ENCODE assay signal across 9 cellular contexts in genomic region chr20:37407573-37408002, GRCh38.
A peak's percentile ranks its signal among the peaks of the same experiment; 100 is the strongest.
DNase-seq lines count a peak whose midpoint lies in the region; ATAC-seq, FAIRE-seq and TF ChIP-seq lines count a peak whose summit lies in the region.
"Had no signal": no experiment of that assay in that cellular context is flagged by ENCODE, and none has a peak within 500 bp of the region (broad histone marks: within the 10 kb centered on the region; RNA-seq: fewer than 3 reads in every experiment).

No MANE protein-coding gene starts in this region.

- no peak overlapping the region for H3K4me3 ChIP-seq in GM23338
- H3K4me3 ChIP-seq in OCI-LY3 (ENCODE audit: low read length) = no peak overlapping the region
- H3K4me3 ChIP-seq in neuronal stem cell (ENCODE audit: low read length in 2 of 2) = no peak overlapping the region
- H3K4me3 ChIP-seq: SK-N-MC had no signal

- peak overlapping the region; percentile 2; the same call in 1 of the 3 replicates for H3K4me3 Mint-ChIP-seq in GM23338

- no peak overlapping the region for H3K27ac ChIP-seq in GM23338 (ENCODE audit: low read depth)
- H3K27ac ChIP-seq in OCI-LY3 (ENCODE audit: low read length) = no peak overlapping the region
- H3K27ac ChIP-seq in epithelial cell of prostate = peak overlapping the region; percentile 17
- H3K27ac ChIP-seq in neuronal stem cell (replicated peaks; ENCODE audit: low read length) = peak overlapping the region; percentile 23
- H3K27ac ChIP-seq: SK-N-MC had no signal

- no peak for TF ChIP-seq CTCF in GM23338 (conservative IDR thresholded peaks at IDR 0.05; ENCODE audit: low read depth in 2 of 2)
- TF ChIP-seq CTCF in OCI-LY3 (IDR thresholded peaks at IDR 0.05; ENCODE audit: low read depth, low read length) = no peak

- H3K9me3 ChIP-seq in OCI-LY3 (ENCODE audit: insufficient read depth, low read length) (no peaks in the 10 kb centered on the region), neuronal stem cell (replicated peaks in 1 of 2; ENCODE audit: control insufficient read depth in 2 of 2, insufficient read depth in 1 of 2, low read depth in 1 of 2, low read length in 2 of 2) (no peaks in the 10 kb centered on the region)

- no peaks in the 10 kb centered on the region for H3K9me2 ChIP-seq in GM23338 (ENCODE audit: insufficient read depth)

- H2AK5ac ChIP-seq in neuronal stem cell (ENCODE audit: low read depth, low read length) = peak overlapping the region; percentile 87

- H3K27me3 Mint-ChIP-seq in GM23338 (ENCODE audit: insufficient read depth, low read depth, poor library complexity) = peaks cover 32% of the 10 kb centered on the region

- H3K36me3 ChIP-seq in GM23338 (ENCODE audit: insufficient read depth) (no peaks in the 10 kb centered on the region), OCI-LY3 (replicated peaks; ENCODE audit: low read depth, low read length) (peaks cover 25% of the 10 kb centered on the region), neuronal stem cell (replicated peaks in 1 of 2; ENCODE audit: control insufficient read depth in 2 of 2, insufficient read depth in 2 of 2, low read length in 2 of 2) (peaks cover 9 to 25% of the 10 kb centered on the region in 2 donors)

- peak overlapping the region; percentile 39 for H3K18ac ChIP-seq in neuronal stem cell (ENCODE audit: low read length)

- FAIRE-seq in frontal cortex (lab: Jason Lieb, UNC) = no peak

- peaks cover 9% of the 10 kb centered on the region; the same call in 2 of the 3 replicates for H3K36me3 Mint-ChIP-seq in GM23338 (ENCODE audit: low read depth)

- H2BK15ac ChIP-seq in neuronal stem cell (ENCODE audit: low read length) = peak overlapping the region; percentile 83

- H3K27ac Mint-ChIP-seq in GM23338 = no peak overlapping the region

- ATAC-seq in GM23338 = peak; percentile 10

- H2AFZ ChIP-seq in GM23338 (no peak overlapping the region), OCI-LY3 (ENCODE audit: low read depth, low read length) (no peak overlapping the region), neuronal stem cell (ENCODE audit: low read length) (peak overlapping the region; percentile 31)

- peaks cover 35% of the 10 kb centered on the region for H3K4me1 ChIP-seq in GM23338 (ENCODE audit: insufficient read depth)
- H3K4me1 ChIP-seq in OCI-LY3 (ENCODE audit: low read length) = peaks cover 51% of the 10 kb centered on the region
- H3K4me1 ChIP-seq in neuronal stem cell (ENCODE audit: control insufficient read depth in 2 of 2, insufficient read depth in 1 of 2, low read depth in 1 of 2, low read length in 2 of 2) = peaks cover 40 to 41% of the 10 kb centered on the region in 2 donors

- DNase-seq in GM23338 (ENCODE audit: low spot score) (no peak), epithelial cell of prostate (ENCODE audit: low read depth, low spot score) (no peak), neuronal stem cell (ENCODE audit: low spot score) (no peak), frontal cortex (ENCODE audit: low spot score in 2 of 2) (no peak), HUDEP-2 (lab: John Stamatoyannopoulos, UW; ENCODE audit: unreplicated experiment in 76 of 76) (no peak)
- no peak for DNase-seq in NK-92 treated with Interleukin-12 subunit alpha and Interleukin-12 subunit beta, amount 100 ng/mL, for 24 hours (lab: John Stamatoyannopoulos, UW)
- DNase-seq: GF-D8 had no signal

- H3K14ac ChIP-seq in neuronal stem cell (ENCODE audit: low read length) = peak overlapping the region; percentile 5

- peaks cover 2% of the 10 kb centered on the region for H3K79me1 ChIP-seq in neuronal stem cell (ENCODE audit: low read depth, low read length)

- peaks cover 37% of the 10 kb centered on the region for H3K4me1 Mint-ChIP-seq in GM23338

- no peak overlapping the region for H3K4me2 ChIP-seq in GM23338
- peak overlapping the region; percentile 67 for H3K4me2 ChIP-seq in OCI-LY3 (ENCODE audit: low read length)
- no peak overlapping the region for H3K4me2 ChIP-seq in neuronal stem cell (ENCODE audit: insufficient read depth, low read length, poor library complexity, severe bottlenecking)

- no peak overlapping the region for H3K9ac ChIP-seq in OCI-LY3 (ENCODE audit: low read length)
- no peak overlapping the region for H3K9ac ChIP-seq in neuronal stem cell (ENCODE audit: low read depth, low read length, poor library complexity)

- H4K8ac ChIP-seq in neuronal stem cell (ENCODE audit: low read depth, low read length) = no peak overlapping the region

- no peaks in the 10 kb centered on the region for H4K20me1 ChIP-seq in GM23338 (replicated peaks; ENCODE audit: insufficient read depth)
- no peaks in the 10 kb centered on the region for H4K20me1 ChIP-seq in OCI-LY3 (ENCODE audit: insufficient read depth, low read length)

- H3K27me3 ChIP-seq in GM23338 (ENCODE audit: insufficient read depth) = peaks cover 3% of the 10 kb centered on the region; the same call in 1 of the 2 replicates
- peaks cover 36% of the 10 kb centered on the region for H3K27me3 ChIP-seq in OCI-LY3 (ENCODE audit: low read depth, low read length)
- peaks cover 0 to 3% (median 0%) of the 10 kb centered on the region in 3 experiments for H3K27me3 ChIP-seq in neuronal stem cell (ENCODE audit: control insufficient read depth in 3 of 3, insufficient read depth in 3 of 3, low read depth in 1 of 3, low read length in 3 of 3)

- H2BK120ac ChIP-seq in neuronal stem cell (ENCODE audit: low read depth, low read length) = no peak overlapping the region

- H3K79me2 ChIP-seq in GM23338 (replicated peaks; ENCODE audit: insufficient read depth) (no peaks in the 10 kb centered on the region), OCI-LY3 (ENCODE audit: low read length) (no peaks in the 10 kb centered on the region)

- no peak overlapping the region for H2BK5ac ChIP-seq in neuronal stem cell (ENCODE audit: low read length)

- H3K9me3 Mint-ChIP-seq in GM23338 = no peaks in the 10 kb centered on the region

- H3K4ac ChIP-seq in neuronal stem cell (ENCODE audit: low read length) = no peak overlapping the region

- no CpG with 5 or more reads among the region's 14 CpGs for WGBS in neuronal stem cell (ENCODE audit: extremely low coverage in 2 of 2, insufficient read length in 2 of 2, insufficient replicate concordance in 1 of 2), 2 donors

- no peak overlapping the region for H2BK12ac ChIP-seq in neuronal stem cell (ENCODE audit: low read length)

- H3F3A ChIP-seq in GM23338 (replicated peaks; ENCODE audit: low read depth) = peaks cover 19% of the 10 kb centered on the region; the same call in 1 of the 2 replicates

- peak overlapping the region; percentile 12 for H4K91ac ChIP-seq in neuronal stem cell (ENCODE audit: low read depth, low read length, poor library complexity)

- H3K23ac ChIP-seq in neuronal stem cell (ENCODE audit: low read depth, low read length, poor library complexity) = peak overlapping the region; percentile 35

TF ChIP-seq in GM23338, 12 proteins besides CTCF, POLR2A, EP300 and RAD21 (continues in another document):
- no peak for TF ChIP-seq EZH2 (IDR thresholded peaks at IDR 0.05; ENCODE audit: low read depth, unreplicated experiment)
- TF ChIP-seq JUNB (IDR thresholded peaks at IDR 0.05; ENCODE audit: unreplicated experiment) = no peak
- no peak for TF ChIP-seq ZNF331 (CRISPR knock-in tag; IDR thresholded peaks at IDR 0.05; ENCODE audit: low read depth)
- TF ChIP-seq POLR2AphosphoS5 (IDR thresholded peaks at IDR 0.05; ENCODE audit: low read depth) = no peak
- TF ChIP-seq EZH2phosphoT487 (IDR thresholded peaks at IDR 0.05; ENCODE audit: unreplicated experiment) = no peak
- TF ChIP-seq NANOG (IDR thresholded peaks at IDR 0.05; ENCODE audit: borderline replicate concordance) = no peak
- TF ChIP-seq CREB1 (CRISPR knock-in tag; IDR thresholded peaks at IDR 0.05; ENCODE audit: low read depth) = no peak

Comparison
In these comparisons a context has a peak if more than half of its experiments do, and no peak if none do; other contexts are left out.
1. H3K27ac ChIP-seq: peak in epithelial cell of prostate (single experiment) and neuronal stem cell (single experiment); none in GM23338 (single experiment) and OCI-LY3 (single experiment).